ENCODE assay signal across 1 cellular context in the genomic region with DNA sequence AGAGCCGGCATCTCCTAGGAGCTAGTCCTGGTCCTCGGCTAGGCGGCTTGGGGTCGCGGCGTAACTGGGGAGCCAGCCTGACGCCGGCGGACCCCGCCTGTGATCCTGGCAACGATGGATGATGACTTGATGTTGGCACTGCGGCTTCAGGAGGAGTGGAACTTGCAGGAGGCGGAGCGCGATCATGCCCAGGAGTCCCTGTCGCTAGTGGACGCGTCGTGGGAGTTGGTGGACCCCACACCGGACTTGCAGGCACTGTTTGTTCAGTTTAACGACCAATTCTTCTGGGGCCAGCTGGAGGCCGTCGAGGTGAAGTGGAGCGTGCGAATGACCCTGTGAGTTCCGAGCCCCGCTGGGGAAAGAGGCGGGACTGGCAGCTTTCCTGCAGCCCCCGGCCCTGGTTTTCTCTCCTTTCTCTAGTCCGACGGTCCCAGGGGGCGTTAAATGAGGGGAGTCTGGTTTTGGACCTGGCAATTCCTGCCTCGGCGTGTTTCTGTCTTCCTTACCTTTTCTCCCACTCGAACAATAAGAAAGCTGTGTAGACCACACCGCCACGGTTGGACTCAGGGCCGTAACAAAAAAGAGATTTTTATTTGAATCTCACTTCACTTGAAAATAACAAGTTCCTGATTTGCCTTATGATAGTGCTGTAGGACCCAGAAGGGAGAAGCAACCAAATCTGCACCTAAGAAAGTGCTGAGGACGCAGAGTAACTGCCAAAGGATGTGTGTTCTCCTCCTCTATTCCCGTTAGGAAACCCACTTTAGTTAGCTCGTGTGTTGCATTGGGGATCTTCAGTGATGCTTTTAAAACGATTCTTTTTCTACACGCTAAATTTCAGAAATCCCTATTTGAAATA.
TF ChIP-seq lines count a peak whose summit lies in the region.

A gene with protein sequence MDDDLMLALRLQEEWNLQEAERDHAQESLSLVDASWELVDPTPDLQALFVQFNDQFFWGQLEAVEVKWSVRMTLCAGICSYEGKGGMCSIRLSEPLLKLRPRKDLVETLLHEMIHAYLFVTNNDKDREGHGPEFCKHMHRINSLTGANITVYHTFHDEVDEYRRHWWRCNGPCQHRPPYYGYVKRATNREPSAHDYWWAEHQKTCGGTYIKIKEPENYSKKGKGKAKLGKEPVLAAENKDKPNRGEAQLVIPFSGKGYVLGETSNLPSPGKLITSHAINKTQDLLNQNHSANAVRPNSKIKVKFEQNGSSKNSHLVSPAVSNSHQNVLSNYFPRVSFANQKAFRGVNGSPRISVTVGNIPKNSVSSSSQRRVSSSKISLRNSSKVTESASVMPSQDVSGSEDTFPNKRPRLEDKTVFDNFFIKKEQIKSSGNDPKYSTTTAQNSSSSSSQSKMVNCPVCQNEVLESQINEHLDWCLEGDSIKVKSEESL (plus strand): TSS at position 24 of the 859 bp plus-strand sequence. CDS start 91 bp downstream, at position 115.

TF ChIP-seq in K562, 482 proteins besides CTCF, POLR2A, EP300 and RAD21 (continued from another document and continues in another):
- TF ChIP-seq, protein P1, sequence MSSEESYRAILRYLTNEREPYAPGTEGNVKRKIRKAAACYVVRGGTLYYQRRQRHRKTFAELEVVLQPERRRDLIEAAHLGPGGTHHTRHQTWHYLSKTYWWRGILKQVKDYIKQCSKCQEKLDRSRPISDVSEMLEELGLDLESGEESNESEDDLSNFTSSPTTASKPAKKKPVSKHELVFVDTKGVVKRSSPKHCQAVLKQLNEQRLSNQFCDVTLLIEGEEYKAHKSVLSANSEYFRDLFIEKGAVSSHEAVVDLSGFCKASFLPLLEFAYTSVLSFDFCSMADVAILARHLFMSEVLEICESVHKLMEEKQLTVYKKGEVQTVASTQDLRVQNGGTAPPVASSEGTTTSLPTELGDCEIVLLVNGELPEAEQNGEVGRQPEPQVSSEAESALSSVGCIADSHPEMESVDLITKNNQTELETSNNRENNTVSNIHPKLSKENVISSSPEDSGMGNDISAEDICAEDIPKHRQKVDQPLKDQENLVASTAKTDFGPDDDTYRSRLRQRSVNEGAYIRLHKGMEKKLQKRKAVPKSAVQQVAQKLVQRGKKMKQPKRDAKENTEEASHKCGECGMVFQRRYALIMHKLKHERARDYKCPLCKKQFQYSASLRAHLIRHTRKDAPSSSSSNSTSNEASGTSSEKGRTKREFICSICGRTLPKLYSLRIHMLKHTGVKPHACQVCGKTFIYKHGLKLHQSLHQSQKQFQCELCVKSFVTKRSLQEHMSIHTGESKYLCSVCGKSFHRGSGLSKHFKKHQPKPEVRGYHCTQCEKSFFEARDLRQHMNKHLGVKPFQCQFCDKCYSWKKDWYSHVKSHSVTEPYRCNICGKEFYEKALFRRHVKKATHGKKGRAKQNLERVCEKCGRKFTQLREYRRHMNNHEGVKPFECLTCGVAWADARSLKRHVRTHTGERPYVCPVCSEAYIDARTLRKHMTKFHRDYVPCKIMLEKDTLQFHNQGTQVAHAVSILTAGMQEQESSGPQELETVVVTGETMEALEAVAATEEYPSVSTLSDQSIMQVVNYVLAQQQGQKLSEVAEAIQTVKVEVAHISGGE (CRISPR knock-in tag; IDR thresholded peaks at IDR 0.05), result peak in 2 of 3 experiments; percentile 37 to 40; a peak in 1 of 6 replicates
- TF ChIP-seq DMBX1 (CRISPR knock-in tag; IDR thresholded peaks at IDR 0.05; ENCODE audit: borderline replicate concordance) (no peak), ZNF778 (CRISPR knock-in tag; IDR thresholded peaks at IDR 0.05) (no peak), MAZ (CRISPR knock-in tag; conservative IDR thresholded peaks at IDR 0.05 in 1 of 2, IDR thresholded peaks at IDR 0.05 in 1 of 2) (0 out of 4 replicates have a peak, but pooled peaks of 1 of the 2 experiments have one; percentile 5), U2AF2 (optimal IDR thresholded peaks at IDR 0.05; ENCODE audit: low read depth, low read length) (no peak), E2F3 (CRISPR knock-in tag; IDR thresholded peaks at IDR 0.05) (peak; percentile 69; the same call in 1 of the 2 replicates), HIVEP1 (CRISPR knock-in tag; IDR thresholded peaks at IDR 0.05) (no peak), PTTG1 (tag; IDR thresholded peaks at IDR 0.05; ENCODE audit: low read depth) (no peak), NCOA1 (IDR thresholded peaks at IDR 0.05; ENCODE audit: low read depth) (no peak), KLF13 (tag; IDR thresholded peaks at IDR 0.05; ENCODE audit: borderline replicate concordance, low read depth) (0 out of 2 replicates have a peak, but pooled peaks have one; percentile 35), ZNF274 (IDR thresholded peaks at IDR 0.05; ENCODE audit: borderline replicate concordance, low read depth, low read length) (no peak), PPARD (CRISPR knock-in tag; IDR thresholded peaks at IDR 0.05) (no peak), SRF (CRISPR knock-in tag; IDR thresholded peaks at IDR 0.05) (no peak; a peak in 2 of 4 replicates), CHCHD3 (CRISPR knock-in tag; IDR thresholded peaks at IDR 0.05) (no peak), CEBPB (tag; IDR thresholded peaks at IDR 0.05) (no peak), TGIF2 (CRISPR knock-in tag; IDR thresholded peaks at IDR 0.05) (no peak), ZNF668 (CRISPR knock-in tag; IDR thresholded peaks at IDR 0.05) (peak; percentile 51; the same call in 1 of the 2 replicates)
- TF ChIP-seq, protein P2, sequence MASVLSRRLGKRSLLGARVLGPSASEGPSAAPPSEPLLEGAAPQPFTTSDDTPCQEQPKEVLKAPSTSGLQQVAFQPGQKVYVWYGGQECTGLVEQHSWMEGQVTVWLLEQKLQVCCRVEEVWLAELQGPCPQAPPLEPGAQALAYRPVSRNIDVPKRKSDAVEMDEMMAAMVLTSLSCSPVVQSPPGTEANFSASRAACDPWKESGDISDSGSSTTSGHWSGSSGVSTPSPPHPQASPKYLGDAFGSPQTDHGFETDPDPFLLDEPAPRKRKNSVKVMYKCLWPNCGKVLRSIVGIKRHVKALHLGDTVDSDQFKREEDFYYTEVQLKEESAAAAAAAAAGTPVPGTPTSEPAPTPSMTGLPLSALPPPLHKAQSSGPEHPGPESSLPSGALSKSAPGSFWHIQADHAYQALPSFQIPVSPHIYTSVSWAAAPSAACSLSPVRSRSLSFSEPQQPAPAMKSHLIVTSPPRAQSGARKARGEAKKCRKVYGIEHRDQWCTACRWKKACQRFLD (CRISPR knock-in tag; IDR thresholded peaks at IDR 0.05), result peak; percentile 75; the same call in 1 of the 2 replicates
- TF ChIP-seq, protein P3, sequence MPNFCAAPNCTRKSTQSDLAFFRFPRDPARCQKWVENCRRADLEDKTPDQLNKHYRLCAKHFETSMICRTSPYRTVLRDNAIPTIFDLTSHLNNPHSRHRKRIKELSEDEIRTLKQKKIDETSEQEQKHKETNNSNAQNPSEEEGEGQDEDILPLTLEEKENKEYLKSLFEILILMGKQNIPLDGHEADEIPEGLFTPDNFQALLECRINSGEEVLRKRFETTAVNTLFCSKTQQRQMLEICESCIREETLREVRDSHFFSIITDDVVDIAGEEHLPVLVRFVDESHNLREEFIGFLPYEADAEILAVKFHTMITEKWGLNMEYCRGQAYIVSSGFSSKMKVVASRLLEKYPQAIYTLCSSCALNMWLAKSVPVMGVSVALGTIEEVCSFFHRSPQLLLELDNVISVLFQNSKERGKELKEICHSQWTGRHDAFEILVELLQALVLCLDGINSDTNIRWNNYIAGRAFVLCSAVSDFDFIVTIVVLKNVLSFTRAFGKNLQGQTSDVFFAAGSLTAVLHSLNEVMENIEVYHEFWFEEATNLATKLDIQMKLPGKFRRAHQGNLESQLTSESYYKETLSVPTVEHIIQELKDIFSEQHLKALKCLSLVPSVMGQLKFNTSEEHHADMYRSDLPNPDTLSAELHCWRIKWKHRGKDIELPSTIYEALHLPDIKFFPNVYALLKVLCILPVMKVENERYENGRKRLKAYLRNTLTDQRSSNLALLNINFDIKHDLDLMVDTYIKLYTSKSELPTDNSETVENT (CRISPR knock-in tag; IDR thresholded peaks at IDR 0.05), result peak; percentile 60; the same call in 1 of the 2 replicates
- TF ChIP-seq, protein P4, sequence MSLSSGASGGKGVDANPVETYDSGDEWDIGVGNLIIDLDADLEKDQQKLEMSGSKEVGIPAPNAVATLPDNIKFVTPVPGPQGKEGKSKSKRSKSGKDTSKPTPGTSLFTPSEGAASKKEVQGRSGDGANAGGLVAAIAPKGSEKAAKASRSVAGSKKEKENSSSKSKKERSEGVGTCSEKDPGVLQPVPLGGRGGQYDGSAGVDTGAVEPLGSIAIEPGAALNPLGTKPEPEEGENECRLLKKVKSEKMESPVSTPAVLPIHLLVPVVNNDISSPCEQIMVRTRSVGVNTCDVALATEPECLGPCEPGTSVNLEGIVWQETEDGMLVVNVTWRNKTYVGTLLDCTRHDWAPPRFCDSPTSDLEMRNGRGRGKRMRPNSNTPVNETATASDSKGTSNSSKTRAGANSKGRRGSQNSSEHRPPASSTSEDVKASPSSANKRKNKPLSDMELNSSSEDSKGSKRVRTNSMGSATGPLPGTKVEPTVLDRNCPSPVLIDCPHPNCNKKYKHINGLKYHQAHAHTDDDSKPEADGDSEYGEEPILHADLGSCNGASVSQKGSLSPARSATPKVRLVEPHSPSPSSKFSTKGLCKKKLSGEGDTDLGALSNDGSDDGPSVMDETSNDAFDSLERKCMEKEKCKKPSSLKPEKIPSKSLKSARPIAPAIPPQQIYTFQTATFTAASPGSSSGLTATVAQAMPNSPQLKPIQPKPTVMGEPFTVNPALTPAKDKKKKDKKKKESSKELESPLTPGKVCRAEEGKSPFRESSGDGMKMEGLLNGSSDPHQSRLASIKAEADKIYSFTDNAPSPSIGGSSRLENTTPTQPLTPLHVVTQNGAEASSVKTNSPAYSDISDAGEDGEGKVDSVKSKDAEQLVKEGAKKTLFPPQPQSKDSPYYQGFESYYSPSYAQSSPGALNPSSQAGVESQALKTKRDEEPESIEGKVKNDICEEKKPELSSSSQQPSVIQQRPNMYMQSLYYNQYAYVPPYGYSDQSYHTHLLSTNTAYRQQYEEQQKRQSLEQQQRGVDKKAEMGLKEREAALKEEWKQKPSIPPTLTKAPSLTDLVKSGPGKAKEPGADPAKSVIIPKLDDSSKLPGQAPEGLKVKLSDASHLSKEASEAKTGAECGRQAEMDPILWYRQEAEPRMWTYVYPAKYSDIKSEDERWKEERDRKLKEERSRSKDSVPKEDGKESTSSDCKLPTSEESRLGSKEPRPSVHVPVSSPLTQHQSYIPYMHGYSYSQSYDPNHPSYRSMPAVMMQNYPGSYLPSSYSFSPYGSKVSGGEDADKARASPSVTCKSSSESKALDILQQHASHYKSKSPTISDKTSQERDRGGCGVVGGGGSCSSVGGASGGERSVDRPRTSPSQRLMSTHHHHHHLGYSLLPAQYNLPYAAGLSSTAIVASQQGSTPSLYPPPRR (CRISPR knock-in tag; IDR thresholded peaks at IDR 0.05; ENCODE audit: borderline replicate concordance), result no peak
- TF ChIP-seq, protein P5, sequence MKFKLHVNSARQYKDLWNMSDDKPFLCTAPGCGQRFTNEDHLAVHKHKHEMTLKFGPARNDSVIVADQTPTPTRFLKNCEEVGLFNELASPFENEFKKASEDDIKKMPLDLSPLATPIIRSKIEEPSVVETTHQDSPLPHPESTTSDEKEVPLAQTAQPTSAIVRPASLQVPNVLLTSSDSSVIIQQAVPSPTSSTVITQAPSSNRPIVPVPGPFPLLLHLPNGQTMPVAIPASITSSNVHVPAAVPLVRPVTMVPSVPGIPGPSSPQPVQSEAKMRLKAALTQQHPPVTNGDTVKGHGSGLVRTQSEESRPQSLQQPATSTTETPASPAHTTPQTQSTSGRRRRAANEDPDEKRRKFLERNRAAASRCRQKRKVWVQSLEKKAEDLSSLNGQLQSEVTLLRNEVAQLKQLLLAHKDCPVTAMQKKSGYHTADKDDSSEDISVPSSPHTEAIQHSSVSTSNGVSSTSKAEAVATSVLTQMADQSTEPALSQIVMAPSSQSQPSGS (CRISPR knock-in tag; IDR thresholded peaks at IDR 0.05), result no peak
- TF ChIP-seq, protein P6, sequence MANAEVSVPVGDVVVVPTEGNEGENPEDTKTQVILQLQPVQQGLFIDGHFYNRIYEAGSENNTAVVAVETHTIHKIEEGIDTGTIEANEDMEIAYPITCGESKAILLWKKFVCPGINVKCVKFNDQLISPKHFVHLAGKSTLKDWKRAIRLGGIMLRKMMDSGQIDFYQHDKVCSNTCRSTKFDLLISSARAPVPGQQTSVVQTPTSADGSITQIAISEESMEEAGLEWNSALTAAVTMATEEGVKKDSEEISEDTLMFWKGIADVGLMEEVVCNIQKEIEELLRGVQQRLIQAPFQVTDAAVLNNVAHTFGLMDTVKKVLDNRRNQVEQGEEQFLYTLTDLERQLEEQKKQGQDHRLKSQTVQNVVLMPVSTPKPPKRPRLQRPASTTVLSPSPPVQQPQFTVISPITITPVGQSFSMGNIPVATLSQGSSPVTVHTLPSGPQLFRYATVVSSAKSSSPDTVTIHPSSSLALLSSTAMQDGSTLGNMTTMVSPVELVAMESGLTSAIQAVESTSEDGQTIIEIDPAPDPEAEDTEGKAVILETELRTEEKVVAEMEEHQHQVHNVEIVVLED (CRISPR knock-in tag; IDR thresholded peaks at IDR 0.05), result no peak
- TF ChIP-seq, protein P7, sequence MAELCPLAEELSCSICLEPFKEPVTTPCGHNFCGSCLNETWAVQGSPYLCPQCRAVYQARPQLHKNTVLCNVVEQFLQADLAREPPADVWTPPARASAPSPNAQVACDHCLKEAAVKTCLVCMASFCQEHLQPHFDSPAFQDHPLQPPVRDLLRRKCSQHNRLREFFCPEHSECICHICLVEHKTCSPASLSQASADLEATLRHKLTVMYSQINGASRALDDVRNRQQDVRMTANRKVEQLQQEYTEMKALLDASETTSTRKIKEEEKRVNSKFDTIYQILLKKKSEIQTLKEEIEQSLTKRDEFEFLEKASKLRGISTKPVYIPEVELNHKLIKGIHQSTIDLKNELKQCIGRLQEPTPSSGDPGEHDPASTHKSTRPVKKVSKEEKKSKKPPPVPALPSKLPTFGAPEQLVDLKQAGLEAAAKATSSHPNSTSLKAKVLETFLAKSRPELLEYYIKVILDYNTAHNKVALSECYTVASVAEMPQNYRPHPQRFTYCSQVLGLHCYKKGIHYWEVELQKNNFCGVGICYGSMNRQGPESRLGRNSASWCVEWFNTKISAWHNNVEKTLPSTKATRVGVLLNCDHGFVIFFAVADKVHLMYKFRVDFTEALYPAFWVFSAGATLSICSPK (IDR thresholded peaks at IDR 0.05; ENCODE audit: borderline replicate concordance), result no peak
